In genomic region chr19:14116525-14116917, GRCh38 we compare ENCODE assay signal across 8 cellular contexts. TPM values are rescaled to one million over a fixed set of nuclear protein-coding genes. Genes with fewer than 3 reads are reported as not detected.
A peak's percentile ranks its signal among the peaks of the same experiment; 100 is the strongest.
DNase-seq lines count a peak whose midpoint lies in the region; ATAC-seq, FAIRE-seq and TF ChIP-seq lines count a peak whose summit lies in the region.

No MANE protein-coding gene starts in this region.

- TF ChIP-seq CTCF in WTC11 (IDR thresholded peaks at IDR 0.05) = no peak

- H3K4me1 Mint-ChIP-seq in WTC11 = peaks cover 41% of the 10 kb centered on the region

- H3K4me1 ChIP-seq in right cardiac atrium (ENCODE audit: control insufficient read depth, insufficient read depth, low read length) (peaks cover 23% of the 10 kb centered on the region), small intestine (ENCODE audit: control insufficient read depth in 2 of 2, insufficient read depth in 1 of 2, low read depth in 1 of 2, low read length in 1 of 2) (peaks cover 2 to 20% of the 10 kb centered on the region in 2 donors)

- H3K27me3 ChIP-seq in H7 (ENCODE audit: control insufficient read depth, insufficient read depth, low read length) = no peaks in the 10 kb centered on the region
- H3K27me3 ChIP-seq in right cardiac atrium (ENCODE audit: control insufficient read depth, insufficient read depth) = no peaks in the 10 kb centered on the region
- no peaks in the 10 kb centered on the region for H3K27me3 ChIP-seq in small intestine (ENCODE audit: control insufficient read depth in 2 of 2, insufficient read depth in 2 of 2, low read length in 2 of 2)

- H3K4me3 ChIP-seq in H7 (ENCODE audit: insufficient read depth, low read depth, low read length) = peak overlapping the region; percentile 72
- H3K4me3 ChIP-seq in right cardiac atrium (ENCODE audit: low read length) = peak overlapping the region; percentile 95
- peak overlapping the region; percentile 87 to 92 for H3K4me3 ChIP-seq in small intestine (ENCODE audit: low read depth in 1 of 2, low read length in 2 of 2)

- H3K27ac Mint-ChIP-seq in WTC11 = no peak overlapping the region

- H3K9me3 ChIP-seq in right cardiac atrium (ENCODE audit: control insufficient read depth, low read length) (no peaks in the 10 kb centered on the region), small intestine (ENCODE audit: control insufficient read depth, low read depth) (no peaks in the 10 kb centered on the region)

- CTCF ChIA-PET in WTC11 (lab: Charles Lee) = interaction anchor here (1.1 to 3.7 kb wide), 5 partner anchors 20 to 254 kb away, joined by 3 to 19 read pairs (median 4); partner anchors contain the start of genes ASF1B and C19orf67

- H3K27ac ChIP-seq in right cardiac atrium (ENCODE audit: low read length) (peak overlapping the region; percentile 95), small intestine (ENCODE audit: low read depth in 1 of 2, low read length in 1 of 2) (peak overlapping the region in 1 of 2 donors; percentile 36)

- peak; percentile 31 for DNase-seq in H7
- no peak for DNase-seq in WTC11 (ENCODE audit: low spot score)
- DNase-seq in right cardiac atrium = no peak
- no peak for DNase-seq in small intestine
- DNase-seq in stimulated activated CD8-positive, alpha-beta memory T cell treated with anti-CD3 and anti-CD28 coated beads, Interleukin-4, amount 100 ng/mL, for 48 hours = no peak

- 3% methylated on average over 6 of the region's 6 CpGs for WGBS in right cardiac atrium
- WGBS in small intestine, 3 donors = 16 to 18% (median 16%) methylated on average over 6 of the region's 6 CpGs

- 0 out of 2 replicates have a peak, but pooled peaks cover 7% of the 10 kb centered on the region for H3K27me3 Mint-ChIP-seq in WTC11 (ENCODE audit: low read depth)

- H3K36me3 Mint-ChIP-seq in WTC11 = no peaks in the 10 kb centered on the region

- peaks cover 4% of the 10 kb centered on the region for H3K36me3 ChIP-seq in H7 (replicated peaks; ENCODE audit: control insufficient read depth, insufficient read depth, low read length)
- no peaks in the 10 kb centered on the region for H3K36me3 ChIP-seq in small intestine (ENCODE audit: control insufficient read depth in 2 of 2, insufficient read depth in 2 of 2, low read length in 2 of 2)

- peak overlapping the region; percentile 86 for H3K4me3 Mint-ChIP-seq in WTC11

- no peaks in the 10 kb centered on the region for H3K9me3 Mint-ChIP-seq in WTC11

- ATAC-seq in WTC11 (no peak), right cardiac atrium (no peak), GM19035 (IDR thresholded peaks at IDR 0.05; ENCODE audit: unreplicated experiment) (no peak), GM19452 (IDR thresholded peaks at IDR 0.05; ENCODE audit: unreplicated experiment) (no peak), GM18520 (IDR thresholded peaks at IDR 0.05; ENCODE audit: unreplicated experiment) (no peak)

- intact Hi-C loops in right cardiac atrium (cut with DNase I) = loop anchor here in 2 of 4 donors (5.0 kb wide), 2 partner anchors 34 to 44 kb away; partner anchors contain the start of gene MISP3 (in 1 of the 2)

- FAIRE-seq in small intestine (lab: Jason Lieb, UNC) = no peak

- POLR2A ChIA-PET in WTC11 (lab: Charles Lee) = no interaction called here

TF ChIP-seq in WTC11, 78 proteins besides CTCF, POLR2A, EP300 and RAD21:
- TF ChIP-seq ZNF416 (CRISPR knock-in tag; IDR thresholded peaks at IDR 0.05) (no peak), FOXP1 (CRISPR knock-in tag; IDR thresholded peaks at IDR 0.05; ENCODE audit: borderline replicate concordance) (no peak), NFYB (CRISPR knock-in tag; conservative IDR thresholded peaks at IDR 0.05; ENCODE audit: low read depth) (no peak), NR1H2 (CRISPR knock-in tag; IDR thresholded peaks at IDR 0.05) (no peak), ZBTB21 (CRISPR knock-in tag; IDR thresholded peaks at IDR 0.05; ENCODE audit: borderline replicate concordance) (no peak), FOXJ3 (CRISPR knock-in tag; IDR thresholded peaks at IDR 0.05; ENCODE audit: borderline replicate concordance) (no peak), ESRRA (CRISPR knock-in tag; IDR thresholded peaks at IDR 0.05; ENCODE audit: borderline replicate concordance) (no peak)

RNA-seq across cellular contexts. Expression of gene PRKACA, which starts 1.0 kb away (rescaled TPM):
- total RNA-seq in H7 (2014; rRNA removed; shearing (Covaris generic)) = 31.0 and 31.7 TPM in 2 replicates
- 37.8 to 48.0 TPM (median 41.7 TPM) in 3 replicates for total RNA-seq in WTC11 (2021)
- total RNA-seq in right cardiac atrium = 100 to 1,000 TPM; 351 to 412 (median 373) TPM
- polyA plus RNA-seq in right cardiac atrium = 256 TPM
- 10 to 100 TPM; 34.7 to 51.3 (median 37.0) TPM for polyA plus RNA-seq in small intestine

RNA-seq across cellular contexts. Expression of gene ASF1B, which starts 19.9 kb away (rescaled TPM):
- 70.8 and 76.2 TPM in 2 replicates for total RNA-seq in H7 (2014; rRNA removed; shearing (Covaris generic))
- total RNA-seq in WTC11 (2021) (37.1 to 40.4 TPM (median 38.4 TPM) in 3 replicates), right cardiac atrium (1 to 10 TPM in 3 of 4 donors, under 1 TPM in 1; 0.56 to 1.4 (median 1.2) TPM)
- polyA plus RNA-seq in right cardiac atrium (0.29 TPM), small intestine (10 to 100 TPM in 1 of 3 donors, 1 to 10 TPM in 2; 3.1 to 26.2 (median 5.1) TPM)

RNA-seq across cellular contexts. Expression of gene SAMD1, which starts 26.0 kb away (rescaled TPM):
- total RNA-seq in H7 (2014; rRNA removed; shearing (Covaris generic)) = 107 and 128 TPM in 2 replicates
- total RNA-seq in WTC11 (2021) (113 to 131 TPM (median 116 TPM) in 3 replicates), right cardiac atrium (10 to 100 TPM; 34.0 to 53.8 (median 42.5) TPM)
- polyA plus RNA-seq in right cardiac atrium (32.2 TPM), small intestine (10 to 100 TPM; 19.7 to 45.4 (median 29.2) TPM)

RNA-seq across cellular contexts. Expression of gene C19orf67, which starts 30.9 kb away (rescaled TPM):
- total RNA-seq in H7 (2014; rRNA removed; shearing (Covaris generic)) = 0.94 and 1.3 TPM in 2 replicates
- total RNA-seq in WTC11 (2021) (0.35 to 0.87 TPM (median 0.41 TPM) in 3 replicates), right cardiac atrium (not detected)
- polyA plus RNA-seq in right cardiac atrium (not detected), small intestine (not detected)

RNA-seq across cellular contexts. Expression of gene MISP3, which starts 43.9 kb away (rescaled TPM):
- 0.52 and 0.92 TPM in 2 replicates for total RNA-seq in H7 (2014; rRNA removed; shearing (Covaris generic))
- 2.4 to 3.4 TPM (median 3.2 TPM) in 3 replicates for total RNA-seq in WTC11 (2021)
- total RNA-seq in right cardiac atrium = 10 to 100 TPM in 1 of 4 donors, 1 to 10 TPM in 3; 6.4 to 10.3 (median 9.2) TPM
- polyA plus RNA-seq in right cardiac atrium = 11.1 TPM
- 10 to 100 TPM; 13.8 to 60.4 (median 31.9) TPM for polyA plus RNA-seq in small intestine

Comparison
In these comparisons a context has a peak if more than half of its experiments do, and no peak if none do; other contexts are left out.
1. RNA of gene ASF1B, which starts 19.9 kb away (total RNA-seq): 70.8 to 76.2 TPM in H7 and 37.1 to 40.4 TPM in WTC11; 0.56 to 1.4 TPM in right cardiac atrium; every median in the first group is over 10 times any median in the second.
2. Peak in every context shown above with its lines, with median percentiles within 50 percentile points of each other: H3K4me3 ChIP-seq.